ENCODE assay signal across 18 cellular contexts in the genomic region with DNA sequence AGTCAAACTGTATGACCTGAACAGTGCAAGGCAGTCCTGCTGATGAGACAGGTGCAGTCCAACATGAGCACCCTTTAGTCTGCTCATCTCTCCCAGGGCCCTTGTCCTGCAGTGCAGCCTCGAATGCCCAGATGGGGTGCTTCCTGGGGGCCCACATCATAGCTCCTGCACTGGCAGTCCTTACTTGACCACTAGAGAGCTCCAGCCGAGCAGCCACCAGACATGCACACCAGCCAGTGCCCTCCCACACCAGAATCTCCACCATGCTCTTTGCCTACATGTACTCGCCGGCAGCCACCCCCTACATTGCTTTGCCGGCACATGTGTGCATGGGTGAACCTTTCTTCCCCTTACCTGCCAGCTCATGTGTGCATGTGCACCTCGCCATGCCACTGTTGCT.
"Had no signal": no experiment of that assay in that cellular context is flagged by ENCODE, and none has a peak within 500 bp of the region (broad histone marks: within the 10 kb centered on the region; RNA-seq: fewer than 3 reads in every experiment).

No MANE protein-coding gene starts in this region.

- H3K27ac ChIP-seq: dorsolateral prefrontal cortex, heart left ventricle, neutrophil, suprapubic skin, thyroid gland, uterus had no signal

- H3K36me3 Mint-ChIP-seq: naive thymus-derived CD4-positive, alpha-beta T cell; type B pancreatic cell had no signal

- H3K4me3 Mint-ChIP-seq: naive thymus-derived CD4-positive, alpha-beta T cell; nephron progenitor cell; type B pancreatic cell had no signal

- ATAC-seq: esophagus mucosa; heart left ventricle; naive thymus-derived CD4-positive, alpha-beta T cell had no signal

- H3K9me3 ChIP-seq: suprapubic skin, thyroid gland, uterus had no signal

- H3K4me1 ChIP-seq: heart left ventricle, suprapubic skin, thyroid gland, uterus had no signal

- H3K27ac Mint-ChIP-seq: naive thymus-derived CD4-positive, alpha-beta T cell; nephron progenitor cell; type B pancreatic cell had no signal

- H3K4me1 Mint-ChIP-seq: naive thymus-derived CD4-positive, alpha-beta T cell; nephron progenitor cell had no signal

- H3K4me3 ChIP-seq: dorsolateral prefrontal cortex, heart left ventricle, suprapubic skin, thyroid gland, uterus had no signal

- H3K27me3 ChIP-seq: dorsolateral prefrontal cortex, heart left ventricle, neutrophil, suprapubic skin, thyroid gland, uterus had no signal

- H3K27me3 Mint-ChIP-seq: naive thymus-derived CD4-positive, alpha-beta T cell; type B pancreatic cell had no signal

- H3K36me3 ChIP-seq: heart left ventricle, neutrophil, suprapubic skin, thyroid gland, uterus had no signal

- DNase-seq: cortex of kidney; dorsolateral prefrontal cortex; effector CD8-positive, alpha-beta T cell; hippocampal formation; kidney glomerular epithelial cell; mesendoderm; naive thymus-derived CD4-positive, alpha-beta T cell; nephron progenitor cell; small intestine; stimulated activated CD4-positive, alpha-beta T cell treated with anti-CD3 and anti-CD28 coated beads, Interleukin-12 subunit alpha, Interleukin-12 subunit beta, amount 100 ng/mL, for 4 hours; stimulated activated naive CD4-positive, alpha-beta T cell; thyroid gland; uterus had no signal
